In the genomic region with DNA sequence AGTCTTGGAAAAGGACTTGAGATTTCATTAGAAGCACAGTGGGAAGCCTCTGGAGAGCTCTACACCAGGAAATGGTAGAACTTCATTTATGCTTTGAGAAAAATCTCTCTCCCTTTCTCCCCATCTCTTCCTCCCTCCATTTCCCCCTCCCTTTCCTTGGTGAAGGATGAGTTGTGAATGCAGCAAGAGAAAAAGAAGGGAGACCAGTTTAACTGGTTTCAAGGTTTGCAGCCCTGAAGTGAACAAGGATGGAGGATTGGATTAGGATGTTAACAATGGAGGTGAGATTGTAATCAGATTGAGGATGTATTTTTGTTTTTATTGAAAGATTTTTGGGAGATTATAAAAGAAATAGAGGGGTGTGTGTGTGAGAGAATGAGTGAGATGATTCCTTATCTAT, we compare ENCODE assay signal across 1 cellular context.
TF ChIP-seq lines count a peak whose summit lies in the region.

No MANE protein-coding gene starts in this region.

TF ChIP-seq in WTC11, 78 proteins besides CTCF, POLR2A, EP300 and RAD21 (continued from another document):
- TF ChIP-seq ATF1 (CRISPR knock-in tag; IDR thresholded peaks at IDR 0.05) (no peak), OVOL2 (CRISPR knock-in tag; IDR thresholded peaks at IDR 0.05; ENCODE audit: borderline replicate concordance) (no peak), TP53 (CRISPR knock-in tag; IDR thresholded peaks at IDR 0.05) (no peak), RELA (CRISPR knock-in tag; IDR thresholded peaks at IDR 0.05; ENCODE audit: borderline replicate concordance) (no peak)
- TF ChIP-seq, protein P1, sequence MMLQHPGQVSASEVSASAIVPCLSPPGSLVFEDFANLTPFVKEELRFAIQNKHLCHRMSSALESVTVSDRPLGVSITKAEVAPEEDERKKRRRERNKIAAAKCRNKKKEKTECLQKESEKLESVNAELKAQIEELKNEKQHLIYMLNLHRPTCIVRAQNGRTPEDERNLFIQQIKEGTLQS (CRISPR knock-in tag; conservative IDR thresholded peaks at IDR 0.05): no peak
